ENCODE assay signal across 20 cellular contexts in genomic region chr2:20678751-20679150, GRCh38. TPM values are rescaled to one million over a fixed set of nuclear protein-coding genes. Genes with fewer than 3 reads are reported as not detected.
DNase-seq lines count a peak whose midpoint lies in the region; ATAC-seq and TF ChIP-seq lines count a peak whose summit lies in the region.
"Had no signal": no experiment of that assay in that cellular context is flagged by ENCODE, and none has a peak within 500 bp of the region (broad histone marks: within the 10 kb centered on the region; RNA-seq: fewer than 3 reads in every experiment).

No MANE protein-coding gene starts in this region.

- in situ Hi-C loops in gastrocnemius medialis (cut with MboI; ENCODE audit: low sequenced_read_pairs in 4 of 4), result loop anchor here in 1 of 4 donors (25.0 kb wide), 1 partner anchor 434 kb away; the partner anchor contains the start of gene TDRD15

- H3K9me3 Mint-ChIP-seq in activated B cell treated with CpG ODN at 0.5 μM for 24 hours, result no peaks in the 10 kb centered on the region
- no peaks in the 10 kb centered on the region for H3K9me3 Mint-ChIP-seq in HFFc6
- H3K9me3 Mint-ChIP-seq: CD4-positive, CD25-positive, alpha-beta regulatory T cell; CD8-positive, alpha-beta T cell had no signal

- TF ChIP-seq CTCF in DOHH2 (IDR thresholded peaks at IDR 0.05; ENCODE audit: low read depth, low read length, poor library complexity, severe bottlenecking) (no peak), activated B cell treated with CpG ODN at 0.5 μM for 24 hours (IDR thresholded peaks at IDR 0.05) (no peak), thoracic aorta (IDR thresholded peaks at IDR 0.05) (no peak), gastrocnemius medialis (IDR thresholded peaks at IDR 0.05 in 4 of 5, conservative IDR thresholded peaks at IDR 0.05 in 1 of 5) (no peak), coronary artery (IDR thresholded peaks at IDR 0.05) (no peak), HFFc6 (IDR thresholded peaks at IDR 0.05) (no peak)

- CTCF ChIA-PET in activated B cell treated with CpG ODN at 0.5 μM for 24 hours (lab: Charles Lee), result interaction anchor here (1.5 to 5.0 kb wide), 6 partner anchors 13 to 287 kb away, joined by 3 to 69 read pairs (median 11); partner anchors contain the start of genes GDF7 and HS1BP3

- no peaks in the 10 kb centered on the region for H3K9me2 ChIP-seq in DOHH2 (replicated peaks; ENCODE audit: control insufficient read depth, low read length)

- intact Hi-C loops in activated B cell treated with CpG ODN at 0.5 μM for 24 hours (cut with micrococcal nuclease), result no loop called here
- intact Hi-C loops in gastrocnemius medialis (cut with DNase I; ENCODE audit: low total_unique reads), result no loop called here

- DNase-seq in NCI-H526 treated with DMSO at 0.1 percent for 48 hours (lab: John Stamatoyannopoulos, UW) (peak; percentile 28), activated B cell treated with CpG ODN at 0.5 μM for 24 hours (no peak), thoracic aorta (ENCODE audit: low spot score) (no peak), gastrocnemius medialis (no peak), coronary artery (ENCODE audit: low spot score) (no peak), HFFc6 (no peak), NOMO-1 treated with dmso at 0.1 percent for 144 hours (lab: John Stamatoyannopoulos, UW; ENCODE audit: unreplicated experiment) (no peak)
- DNase-seq: Caco-2; CD4-positive, CD25-positive, alpha-beta regulatory T cell; CD8-positive, alpha-beta T cell; DMS153; DND-41; EL; GDM1; GOT3 had no signal

- peak overlapping the region; percentile 80; the same call in 1 of the 2 replicates for H3K4me2 ChIP-seq in DOHH2 (ENCODE audit: low read length)
- H3K4me2 ChIP-seq: BLaER1 had no signal

- H3K79me2 ChIP-seq in DOHH2 (ENCODE audit: control insufficient read depth, low read length), result no peaks in the 10 kb centered on the region

- peaks cover 54% of the 10 kb centered on the region for H3K4me1 ChIP-seq in DOHH2 (ENCODE audit: control insufficient read depth, low read length)
- H3K4me1 ChIP-seq in thoracic aorta (ENCODE audit: control insufficient read depth in 1 of 2, low read depth in 2 of 2), result peaks cover 34 to 61% of the 10 kb centered on the region in 2 donors
- no peaks in the 10 kb centered on the region for H3K4me1 ChIP-seq in gastrocnemius medialis

- no peaks in the 10 kb centered on the region for H4K20me1 ChIP-seq in DOHH2 (ENCODE audit: control insufficient read depth, insufficient read depth, low read depth, low read length)

- H3F3A ChIP-seq in DOHH2 (ENCODE audit: control insufficient read depth, insufficient read depth), result peaks cover 26% of the 10 kb centered on the region

- H3K27me3 ChIP-seq in DOHH2 (ENCODE audit: control insufficient read depth, low read length) (no peaks in the 10 kb centered on the region), thoracic aorta (replicated peaks; ENCODE audit: insufficient read depth) (no peaks in the 10 kb centered on the region), gastrocnemius medialis (peaks cover 0 to 7% (median 7%) of the 10 kb centered on the region in 3 donors)
- H3K27me3 ChIP-seq: BLaER1 had no signal

- H3K4me1 Mint-ChIP-seq in activated B cell treated with CpG ODN at 0.5 μM for 24 hours (peaks cover 53% of the 10 kb centered on the region), HFFc6 (ENCODE audit: low read depth) (peaks cover 17% of the 10 kb centered on the region)

- no peak for TF ChIP-seq POLR2A in gastrocnemius medialis (IDR thresholded peaks at IDR 0.05)

- peaks cover 10% of the 10 kb centered on the region for H3K36me3 ChIP-seq in DOHH2 (ENCODE audit: control insufficient read depth, low read length)
- H3K36me3 ChIP-seq in thoracic aorta, result peaks cover 4% of the 10 kb centered on the region
- H3K36me3 ChIP-seq in gastrocnemius medialis, result no peaks in the 10 kb centered on the region

- H3K27me3 Mint-ChIP-seq in activated B cell treated with CpG ODN at 0.5 μM for 24 hours, result no peaks in the 10 kb centered on the region
- peaks cover 5% of the 10 kb centered on the region for H3K27me3 Mint-ChIP-seq in HFFc6 (ENCODE audit: insufficient read depth)

- H3K36me3 Mint-ChIP-seq in activated B cell treated with CpG ODN at 0.5 μM for 24 hours (ENCODE audit: low read depth) (peaks cover 33% of the 10 kb centered on the region), HFFc6 (ENCODE audit: low read depth) (no peaks in the 10 kb centered on the region)

- H3K9me3 ChIP-seq in DOHH2 (ENCODE audit: control insufficient read depth, insufficient read depth, low read length) (no peaks in the 10 kb centered on the region), thoracic aorta (no peaks in the 10 kb centered on the region), gastrocnemius medialis (no peaks in the 10 kb centered on the region)
- H3K9me3 ChIP-seq: BLaER1, Caco-2, HAP-1 had no signal

- H3K27ac Mint-ChIP-seq in activated B cell treated with CpG ODN at 0.5 μM for 24 hours, result peak overlapping the region; percentile 94
- no peak overlapping the region for H3K27ac Mint-ChIP-seq in HFFc6
- H3K27ac Mint-ChIP-seq: CD4-positive, CD25-positive, alpha-beta regulatory T cell had no signal

- H3K4me3 Mint-ChIP-seq in activated B cell treated with CpG ODN at 0.5 μM for 24 hours (no peak overlapping the region), HFFc6 (no peak overlapping the region)
- H3K4me3 Mint-ChIP-seq: CD4-positive, CD25-positive, alpha-beta regulatory T cell; CD8-positive, alpha-beta T cell had no signal

- POLR2A ChIA-PET in activated B cell treated with CpG ODN at 0.5 μM for 24 hours (lab: Charles Lee), result interaction anchor here (0.7 to 5.4 kb wide), 3 partner anchors 12 to 129 kb away, joined by 3 to 116 read pairs (median 19); partner anchors contain the start of genes GDF7 and HS1BP3

- ATAC-seq in activated B cell treated with CpG ODN at 0.5 μM for 24 hours (ENCODE audit: low read depth), result no peak
- no peak for ATAC-seq in thoracic aorta (ENCODE audit: insufficient number of reproducible peaks, low FRiP score, low read depth)
- no peak for ATAC-seq in gastrocnemius medialis
- ATAC-seq: CD8-positive, alpha-beta T cell; GM12878 had no signal

- H3K4me3 ChIP-seq in DOHH2 (ENCODE audit: low read length) (no peak overlapping the region), thoracic aorta (no peak overlapping the region), gastrocnemius medialis (no peak overlapping the region), coronary artery (no peak overlapping the region)
- H3K4me3 ChIP-seq: BLaER1, GM12878, HAP-1 had no signal

- peak overlapping the region; percentile 93; the same call in 1 of the 2 replicates for H3K27ac ChIP-seq in DOHH2 (ENCODE audit: low read depth, low read length)
- H3K27ac ChIP-seq in thoracic aorta, result peak overlapping the region; percentile 3 to 8
- no peak overlapping the region for H3K27ac ChIP-seq in gastrocnemius medialis
- H3K27ac ChIP-seq in coronary artery, result no peak overlapping the region
- H3K27ac ChIP-seq: BLaER1 had no signal

RNA-seq across cellular contexts. Expression of gene GDF7, which starts 11.8 kb away (rescaled TPM):
- total RNA-seq in activated B cell treated with CpG ODN at 0.5 μM for 24 hours (5.9 and 6.7 TPM in 2 replicates), thoracic aorta (10 to 100 TPM; 39.7 to 40.7 TPM), gastrocnemius medialis (under 1 TPM in 3 of 4 donors, not detected in 1; 0.02 to 0.10 (median 0.07) TPM)
- under 1 TPM in 1 of 6 experiments, not detected in 5; 0.05 TPM for total RNA-seq in HFFc6 (2021; fragmentation: NEBNext Ultra II Directional; extraction: Animal tissue kit (Norgen Biotek cat#: 25700))
- total RNA-seq: A673 had no signal

RNA-seq across cellular contexts. Expression of gene HS1BP3, which starts 27.9 kb away (rescaled TPM):
- total RNA-seq in activated B cell treated with CpG ODN at 0.5 μM for 24 hours (13.0 and 13.1 TPM in 2 replicates), thoracic aorta (10 to 100 TPM; 40.7 to 65.8 TPM), gastrocnemius medialis (10 to 100 TPM; 16.6 to 26.9 (median 19.4) TPM)
- 10 to 100 TPM; 12.7 to 17.3 (median 15.8) TPM for total RNA-seq in HFFc6 (2021; fragmentation: NEBNext Ultra II Directional; extraction: Animal tissue kit (Norgen Biotek cat#: 25700))

Comparison
In these comparisons a context has a peak if more than half of its experiments do, and no peak if none do; other contexts are left out.
1. H3K27ac ChIP-seq: peak in DOHH2 (single experiment) and thoracic aorta (2 of 2); none in gastrocnemius medialis (0 of 4) and coronary artery (0 of 2).